Comparison of ENCODE assay signal across 18 cellular contexts in genomic region chr11:73173755-73174494, GRCh38. TPM values are rescaled to one million over a fixed set of nuclear protein-coding genes. Genes with fewer than 3 reads are reported as not detected.
A peak's percentile ranks its signal among the peaks of the same experiment; 100 is the strongest.
DNase-seq lines count a peak whose midpoint lies in the region; ATAC-seq, FAIRE-seq and TF ChIP-seq lines count a peak whose summit lies in the region.
"Had no signal": no experiment of that assay in that cellular context is flagged by ENCODE, and none has a peak within 500 bp of the region (broad histone marks: within the 10 kb centered on the region; RNA-seq: fewer than 3 reads in every experiment).

No MANE protein-coding gene starts in this region.

- H3K4me3 Mint-ChIP-seq in stimulated activated effector memory CD8-positive, alpha-beta T cell treated with anti-CD3 and anti-CD28 coated beads, Interleukin-12 subunit alpha, Interleukin-12 subunit beta, amount 100 ng/mL, for 72 hours: no peak overlapping the region
- H3K4me3 Mint-ChIP-seq: activated CD4-positive, alpha-beta memory T cell treated with anti-CD3 and anti-CD28 coated beads, Interleukin-2, amount 10 ng/mL, durations not matched to agents 7 days and 5 days; activated T-cell treated with anti-CD3 and anti-CD28 coated beads, Interleukin-2, amount 50 U/mL, for 24 hours; CD4-positive, alpha-beta T cell had no signal

- no peaks in the 10 kb centered on the region for H3K27me3 ChIP-seq in right lobe of liver

- H3K4me3 ChIP-seq in right lobe of liver: no peak overlapping the region

- 52% methylated on average over 8 of the region's 11 CpGs for WGBS in right lobe of liver (ENCODE audit: insufficient coverage, low coverage, low lambda C conversion rate, missing lambda C conversion rate)

- ATAC-seq in esophagus mucosa (peak; percentile 6), right lobe of liver (peak; percentile 66 to 89 (median 77)), HG03196 (IDR thresholded peaks at IDR 0.05; ENCODE audit: unreplicated experiment) (no peak)
- no peak for ATAC-seq in stimulated activated effector memory CD8-positive, alpha-beta T cell treated with anti-CD3 and anti-CD28 coated beads, Interleukin-12 subunit alpha, Interleukin-12 subunit beta, amount 100 ng/mL, for 72 hours
- ATAC-seq: HCT116 had no signal

- H3K27ac Mint-ChIP-seq in stimulated activated effector memory CD8-positive, alpha-beta T cell treated with anti-CD3 and anti-CD28 coated beads, Interleukin-12 subunit alpha, Interleukin-12 subunit beta, amount 100 ng/mL, for 72 hours: peak overlapping the region; percentile 86
- H3K27ac Mint-ChIP-seq: activated CD4-positive, alpha-beta memory T cell treated with anti-CD3 and anti-CD28 coated beads, Interleukin-2, amount 10 ng/mL, durations not matched to agents 7 days and 5 days; activated T-cell treated with anti-CD3 and anti-CD28 coated beads, Interleukin-2, amount 50 U/mL, for 24 hours; CD4-positive, alpha-beta T cell had no signal

- TF ChIP-seq CTCF in right lobe of liver (IDR thresholded peaks at IDR 0.05): peak in 1 of 4 donors; percentile 40

- peaks cover 0 to 41% (median 6%) of the 10 kb centered on the region in 4 donors for H3K4me1 ChIP-seq in right lobe of liver

- H3K9me3 Mint-ChIP-seq in stimulated activated effector memory CD8-positive, alpha-beta T cell treated with anti-CD3 and anti-CD28 coated beads, Interleukin-12 subunit alpha, Interleukin-12 subunit beta, amount 100 ng/mL, for 72 hours: no peaks in the 10 kb centered on the region
- H3K9me3 Mint-ChIP-seq: activated CD4-positive, alpha-beta memory T cell treated with anti-CD3 and anti-CD28 coated beads, Interleukin-2, amount 10 ng/mL, durations not matched to agents 7 days and 5 days; activated T-cell treated with anti-CD3 and anti-CD28 coated beads, Interleukin-2, amount 50 U/mL, for 24 hours; CD4-positive, alpha-beta T cell had no signal

- no peaks in the 10 kb centered on the region for H3K36me3 ChIP-seq in right lobe of liver

- FAIRE-seq in GM18507 (lab: Jason Lieb, UNC): peak; percentile 38
- FAIRE-seq: HTR-8/SVneo had no signal

- no peaks in the 10 kb centered on the region for H3K9me3 ChIP-seq in right lobe of liver

- H3K27ac ChIP-seq in right lobe of liver: peak overlapping the region in 1 of 3 donors; percentile 81

- H3K4me1 Mint-ChIP-seq in stimulated activated effector memory CD8-positive, alpha-beta T cell treated with anti-CD3 and anti-CD28 coated beads, Interleukin-12 subunit alpha, Interleukin-12 subunit beta, amount 100 ng/mL, for 72 hours: peaks cover 16% of the 10 kb centered on the region

- intact Hi-C loops in right lobe of liver (cut with DNase I): loop anchor here in 1 of 2 donors (10.0 kb wide), 1 partner anchor 249 kb away; no protein-coding TSS in a partner anchor
- intact Hi-C loops in head of caudate nucleus (cut with DNase I): no loop called here

- DNase-seq in GM18507 (ENCODE audit: extremely low spot score, insufficient read length, low read depth) (no peak), right lobe of liver (peak; percentile 86 to 96 (median 95)), NCI-H1092 (lab: John Stamatoyannopoulos, UW) (no peak), head of caudate nucleus (no peak)
- DNase-seq in stimulated activated effector memory CD8-positive, alpha-beta T cell treated with anti-CD3 and anti-CD28 coated beads, Interleukin-12 subunit alpha, Interleukin-12 subunit beta, amount 100 ng/mL, for 72 hours (ENCODE audit: low spot score in 2 of 2): no peak
- no peak for DNase-seq in activated CD4-positive, alpha-beta T cell treated with anti-CD3 and anti-CD28 coated beads, Interleukin-2, amount 50 U/mL, for 4 hours
- DNase-seq: activated CD4-positive, alpha-beta memory T cell treated with anti-CD3 and anti-CD28 coated beads, Interleukin-2, amount 10 ng/mL, durations not matched to agents 7 days and 5 days; activated T-cell treated with anti-CD3 and anti-CD28 coated beads, Interleukin-2, amount 50 U/mL, for 24 hours; CD4-positive, alpha-beta T cell; central memory CD4-positive, alpha-beta T cell; DMS53; kidney glomerular epithelial cell; NCI-H2227 treated with DMSO at 0.1 percent for 48 hours had no signal

- no peak for TF ChIP-seq POLR2A in right lobe of liver (IDR thresholded peaks at IDR 0.05)

- H3K36me3 Mint-ChIP-seq in stimulated activated effector memory CD8-positive, alpha-beta T cell treated with anti-CD3 and anti-CD28 coated beads, Interleukin-12 subunit alpha, Interleukin-12 subunit beta, amount 100 ng/mL, for 72 hours: no peaks in the 10 kb centered on the region

RNA-seq across cellular contexts. Expression of gene FCHSD2, which starts 31.8 kb away (rescaled TPM):
- total RNA-seq in esophagus mucosa: 7.3 TPM
- 10 to 100 TPM; 10.8 to 25.9 (median 17.8) TPM for total RNA-seq in right lobe of liver

RNA-seq across cellular contexts. Expression of gene P2RY2, which starts 44.2 kb away (rescaled TPM):
- total RNA-seq in esophagus mucosa (44.3 TPM), right lobe of liver (1 to 10 TPM; 2.6 to 5.1 (median 3.5) TPM)
- total RNA-seq: activated CD4-positive, alpha-beta memory T cell treated with anti-CD3 and anti-CD28 coated beads, Interleukin-2, amount 10 ng/mL, durations not matched to agents 7 days and 5 days; CD4-positive, alpha-beta T cell; osteocyte had no signal

Comparison
In these comparisons a context has a peak if more than half of its experiments do, and no peak if none do; other contexts are left out.
1. DNase-seq: peak in right lobe of liver (3 of 3); none in GM18507 (single experiment), stimulated activated effector memory CD8-positive, alpha-beta T cell treated with anti-CD3 and anti-CD28 coated beads, Interleukin-12 subunit alpha, Interleukin-12 subunit beta, amount 100 ng/mL, for 72 hours (0 of 2), NCI-H1092 (single experiment), activated CD4-positive, alpha-beta T cell treated with anti-CD3 and anti-CD28 coated beads, Interleukin-2, amount 50 U/mL, for 4 hours (0 of 2) and head of caudate nucleus (0 of 42).
2. ATAC-seq: peak in esophagus mucosa (single experiment) and right lobe of liver (4 of 4); none in stimulated activated effector memory CD8-positive, alpha-beta T cell treated with anti-CD3 and anti-CD28 coated beads, Interleukin-12 subunit alpha, Interleukin-12 subunit beta, amount 100 ng/mL, for 72 hours (single experiment) and HG03196 (single experiment).